Comparison of ENCODE assay signal across 24 cellular contexts in genomic region chr2:56803596-56803995, GRCh38.
"Had no signal": no experiment of that assay in that cellular context is flagged by ENCODE, and none has a peak within 500 bp of the region (broad histone marks: within the 10 kb centered on the region; RNA-seq: fewer than 3 reads in every experiment).

No MANE protein-coding gene starts in this region.

- H3K4me1 Mint-ChIP-seq: stimulated activated effector memory CD8-positive, alpha-beta T cell treated with anti-CD3 and anti-CD28 coated beads, Interleukin-12 subunit alpha, Interleukin-12 subunit beta, amount 100 ng/mL, for 72 hours; stimulated activated memory B cell treated with anti-CD40 and anti-IgM and Interleukin-4, amounts not matched to agents 10 μg/mL and 1 μg/mL and 100 μg/mL, for 72 hours; stimulated activated naive B cell treated with anti-CD40 and anti-IgM and Interleukin-4, amounts not matched to agents 10 μg/mL and 1 μg/mL and 100 μg/mL, for 72 hours; stimulated activated naive CD8-positive, alpha-beta T cell treated with anti-CD3 and anti-CD28 coated beads, Interleukin-15, amount 100 ng/mL, for 72 hours had no signal

- H3K36me3 Mint-ChIP-seq: stimulated activated effector memory CD8-positive, alpha-beta T cell treated with anti-CD3 and anti-CD28 coated beads, Interleukin-12 subunit alpha, Interleukin-12 subunit beta, amount 100 ng/mL, for 72 hours; stimulated activated memory B cell treated with anti-CD40 and anti-IgM and Interleukin-4, amounts not matched to agents 10 μg/mL and 1 μg/mL and 100 μg/mL, for 72 hours; stimulated activated naive B cell treated with anti-CD40 and anti-IgM and Interleukin-4, amounts not matched to agents 10 μg/mL and 1 μg/mL and 100 μg/mL, for 72 hours; type B pancreatic cell had no signal

- ATAC-seq: stimulated activated effector memory CD8-positive, alpha-beta T cell treated with anti-CD3 and anti-CD28 coated beads, Interleukin-12 subunit alpha, Interleukin-12 subunit beta, amount 100 ng/mL, for 72 hours; stimulated activated memory B cell treated with anti-CD40 and anti-IgM and Interleukin-4, amounts not matched to agents 10 μg/mL and 1 μg/mL and 100 μg/mL, for 72 hours; stimulated activated naive B cell treated with anti-CD40 and anti-IgM and Interleukin-4, amounts not matched to agents 10 μg/mL and 1 μg/mL and 100 μg/mL, for 72 hours; stimulated activated naive CD8-positive, alpha-beta T cell treated with anti-CD3 and anti-CD28 coated beads, Interleukin-15, amount 100 ng/mL, for 72 hours; stimulated activated naive CD8-positive, alpha-beta T cell treated with anti-CD3 and anti-CD28 coated beads, Interleukin-15, Interleukin-2, amounts not matched to agents 100 U/mL and 50 U/mL, for 24 hours; upper lobe of right lung had no signal

- H3K4me3 Mint-ChIP-seq: stimulated activated effector memory CD8-positive, alpha-beta T cell treated with anti-CD3 and anti-CD28 coated beads, Interleukin-12 subunit alpha, Interleukin-12 subunit beta, amount 100 ng/mL, for 72 hours; stimulated activated memory B cell treated with anti-CD40 and anti-IgM and Interleukin-4, amounts not matched to agents 10 μg/mL and 1 μg/mL and 100 μg/mL, for 72 hours; stimulated activated naive B cell treated with anti-CD40 and anti-IgM and Interleukin-4, amounts not matched to agents 10 μg/mL and 1 μg/mL and 100 μg/mL, for 72 hours; stimulated activated naive CD8-positive, alpha-beta T cell treated with anti-CD3 and anti-CD28 coated beads, Interleukin-15, amount 100 ng/mL, for 72 hours; stimulated activated naive CD8-positive, alpha-beta T cell treated with anti-CD3 and anti-CD28 coated beads, Interleukin-15, Interleukin-2, amounts not matched to agents 100 ng/mL and 50 ng/mL, for 24 hours; type B pancreatic cell had no signal

- H3K9me3 Mint-ChIP-seq: stimulated activated memory B cell treated with anti-CD40 and anti-IgM and Interleukin-4, amounts not matched to agents 10 μg/mL and 1 μg/mL and 100 μg/mL, for 72 hours; type B pancreatic cell had no signal

- DNase-seq: stimulated activated CD4-positive, alpha-beta T cell treated with anti-CD3 and anti-CD28 coated beads, Interleukin-2, amount 100 ng/mL, for 48 hours; stimulated activated CD4-positive, alpha-beta T cell treated with anti-CD3 and anti-CD28 coated beads, Interleukin-4, amount 100 ng/mL, for 1 hour; stimulated activated CD4-positive, alpha-beta T cell treated with anti-CD3 and anti-CD28 coated beads, Interleukin-4, amount 100 ng/mL, for 24 hours; stimulated activated CD4-positive, alpha-beta T cell treated with anti-CD3 and anti-CD28 coated beads, Interleukin-4, amount 100 ng/mL, for 4 hours; stimulated activated CD8-positive, alpha-beta memory T cell treated with anti-CD3 and anti-CD28 coated beads, Interleukin-4, amount 100 ng/mL, for 48 hours; stimulated activated naive B cell treated with anti-CD40 and anti-IgM and Interleukin-4, amounts not matched to agents 10 μg/mL and 1 μg/mL and 100 μg/mL, for 72 hours; stimulated activated naive CD4-positive, alpha-beta T cell; stimulated activated naive CD4-positive, alpha-beta T cell treated with Interleukin-2 at 50 U/mL for 16 hours; stimulated activated naive CD8-positive, alpha-beta T cell treated with anti-CD3 and anti-CD28 coated beads, Interleukin-15, amount 100 ng/mL, for 72 hours; stimulated activated naive CD8-positive, alpha-beta T cell treated with anti-CD3 and anti-CD28 coated beads, Interleukin-15, Interleukin-2, amounts not matched to agents 100 U/mL and 50 U/mL, for 24 hours; stomach; substantia nigra; testis; thyroid gland; tibial artery; transverse colon; trophoblast cell; upper lobe of left lung; upper lobe of right lung; uterus had no signal

- H3K27ac Mint-ChIP-seq: stimulated activated effector memory CD8-positive, alpha-beta T cell treated with anti-CD3 and anti-CD28 coated beads, Interleukin-12 subunit alpha, Interleukin-12 subunit beta, amount 100 ng/mL, for 72 hours; stimulated activated memory B cell treated with anti-CD40 and anti-IgM and Interleukin-4, amounts not matched to agents 10 μg/mL and 1 μg/mL and 100 μg/mL, for 72 hours; stimulated activated naive B cell treated with anti-CD40 and anti-IgM and Interleukin-4, amounts not matched to agents 10 μg/mL and 1 μg/mL and 100 μg/mL, for 72 hours; stimulated activated naive CD8-positive, alpha-beta T cell treated with anti-CD3 and anti-CD28 coated beads, Interleukin-15, amount 100 ng/mL, for 72 hours; stimulated activated naive CD8-positive, alpha-beta T cell treated with anti-CD3 and anti-CD28 coated beads, Interleukin-15, Interleukin-2, amounts not matched to agents 100 ng/mL and 50 ng/mL, for 24 hours; type B pancreatic cell had no signal

- H3K27me3 Mint-ChIP-seq: stimulated activated memory B cell treated with anti-CD40 and anti-IgM and Interleukin-4, amounts not matched to agents 10 μg/mL and 1 μg/mL and 100 μg/mL, for 72 hours; stimulated activated naive B cell treated with anti-CD40 and anti-IgM and Interleukin-4, amounts not matched to agents 10 μg/mL and 1 μg/mL and 100 μg/mL, for 72 hours; stimulated activated naive CD8-positive, alpha-beta T cell treated with anti-CD3 and anti-CD28 coated beads, Interleukin-15, amount 100 ng/mL, for 72 hours; stimulated activated naive CD8-positive, alpha-beta T cell treated with anti-CD3 and anti-CD28 coated beads, Interleukin-15, Interleukin-2, amounts not matched to agents 100 ng/mL and 50 ng/mL, for 24 hours had no signal
